In genomic region chr19:47778089-47778953, GRCh38 we compare ENCODE assay signal across 1 cellular context.
A peak's percentile ranks its signal among the peaks of the same experiment; 100 is the strongest.
TF ChIP-seq lines count a peak whose summit lies in the region.

Gene SELENOW (plus strand): TSS chr19:47778703. CDS start chr19:47778786, 83 bp downstream.

TF ChIP-seq in HepG2, 621 proteins besides CTCF, POLR2A, EP300 and RAD21 (continued from another document and continues in another):
- TF ChIP-seq FUBP1 (CRISPR knock-in tag; IDR thresholded peaks at IDR 0.05; ENCODE audit: borderline replicate concordance), result no peak
- no peak for TF ChIP-seq RCOR2 (CRISPR knock-in tag; IDR thresholded peaks at IDR 0.05)
- no peak; the same call in 1 of the 2 replicates for TF ChIP-seq ZBTB20 (CRISPR knock-in tag; IDR thresholded peaks at IDR 0.05; ENCODE audit: borderline replicate concordance, low read depth)
- TF ChIP-seq RFXAP (CRISPR knock-in tag; IDR thresholded peaks at IDR 0.05; ENCODE audit: borderline replicate concordance), result 0 out of 2 replicates have a peak, but pooled peaks have one; percentile 32
- TF ChIP-seq CBX2 (IDR thresholded peaks at IDR 0.05; ENCODE audit: low read depth, low read length), result no peak
- TF ChIP-seq CBX2 (CRISPR knock-in tag; IDR thresholded peaks at IDR 0.05; ENCODE audit: low read depth), result no peak
- no peak for TF ChIP-seq NR3C1 (CRISPR knock-in tag; IDR thresholded peaks at IDR 0.05)
- TF ChIP-seq RBM22 (optimal IDR thresholded peaks at IDR 0.05; ENCODE audit: low read length), result no peak
- TF ChIP-seq ZNF337 (CRISPR knock-in tag; IDR thresholded peaks at IDR 0.05; ENCODE audit: borderline replicate concordance, low read depth), result no peak
- no peak for TF ChIP-seq THYN1 (CRISPR knock-in tag; IDR thresholded peaks at IDR 0.05; ENCODE audit: borderline replicate concordance, low read depth)
- TF ChIP-seq SMC3 (IDR thresholded peaks at IDR 0.05; ENCODE audit: low read length), result no peak
- TF ChIP-seq ZBTB3 (CRISPR knock-in tag; IDR thresholded peaks at IDR 0.05; ENCODE audit: borderline replicate concordance, low read depth), result no peak
- no peak for TF ChIP-seq ZMAT3 (CRISPR knock-in tag; conservative IDR thresholded peaks at IDR 0.05)
- TF ChIP-seq BORCS8-MEF2B (CRISPR knock-in tag; IDR thresholded peaks at IDR 0.05), result no peak; the same call in none of the 2 replicates
- no peak; the same call in 1 of the 2 replicates for TF ChIP-seq SMYD3 (CRISPR knock-in tag; IDR thresholded peaks at IDR 0.05)
- TF ChIP-seq FOXP4 (CRISPR knock-in tag; IDR thresholded peaks at IDR 0.05), result peak; percentile 61; the same call in 1 of the 2 replicates
- peak; percentile 92 for TF ChIP-seq KDM2A (CRISPR knock-in tag; IDR thresholded peaks at IDR 0.05; ENCODE audit: borderline replicate concordance, low read depth)
- no peak for TF ChIP-seq ELF4 (CRISPR knock-in tag; IDR thresholded peaks at IDR 0.05; ENCODE audit: borderline replicate concordance)
- TF ChIP-seq NFYB (CRISPR knock-in tag; IDR thresholded peaks at IDR 0.05), result no peak
- TF ChIP-seq ZNF34 (CRISPR knock-in tag; IDR thresholded peaks at IDR 0.05; ENCODE audit: borderline replicate concordance), result no peak
- TF ChIP-seq KDM5A (IDR thresholded peaks at IDR 0.05; ENCODE audit: borderline replicate concordance, low read length), result peak; percentile 53; the same call in 1 of the 2 replicates
- TF ChIP-seq ZNF564 (CRISPR knock-in tag; IDR thresholded peaks at IDR 0.05), result no peak; the same call in 1 of the 2 replicates
- TF ChIP-seq RXRA (CRISPR knock-in tag; IDR thresholded peaks at IDR 0.05), result peak; percentile 73
- TF ChIP-seq ZNF782 (CRISPR knock-in tag; IDR thresholded peaks at IDR 0.05; ENCODE audit: borderline replicate concordance), result no peak
- TF ChIP-seq ZNF224 (CRISPR knock-in tag; IDR thresholded peaks at IDR 0.05), result no peak
- TF ChIP-seq HNRNPL (IDR thresholded peaks at IDR 0.05; ENCODE audit: low read depth, low read length), result no peak
- TF ChIP-seq PAXIP1 (CRISPR knock-in tag; conservative IDR thresholded peaks at IDR 0.05), result peak; percentile 32
- peak; percentile 42; the same call in 1 of the 2 replicates for TF ChIP-seq KAT7 (CRISPR knock-in tag; IDR thresholded peaks at IDR 0.05; ENCODE audit: borderline replicate concordance)
- TF ChIP-seq ZNF441 (CRISPR knock-in tag; IDR thresholded peaks at IDR 0.05; ENCODE audit: borderline replicate concordance), result 0 out of 2 replicates have a peak, but pooled peaks have one; percentile 36
- peak; percentile 75; the same call in 1 of the 2 replicates for TF ChIP-seq BCL3 (CRISPR knock-in tag; IDR thresholded peaks at IDR 0.05)
- TF ChIP-seq AGO1 (IDR thresholded peaks at IDR 0.05; ENCODE audit: low read depth, low read length, poor library complexity, severe bottlenecking), result peak; percentile 23
- peak; percentile 23 for TF ChIP-seq YY1 (IDR thresholded peaks at IDR 0.05; ENCODE audit: insufficient read depth, insufficient replicate concordance, low read depth, low read length)
- no peak for TF ChIP-seq ZZZ3 (CRISPR knock-in tag; IDR thresholded peaks at IDR 0.05; ENCODE audit: borderline replicate concordance)
- no peak for TF ChIP-seq HNRNPH1 (optimal IDR thresholded peaks at IDR 0.05; ENCODE audit: low read depth, low read length)
- TF ChIP-seq ZNF383 (CRISPR knock-in tag; IDR thresholded peaks at IDR 0.05; ENCODE audit: borderline replicate concordance), result no peak
- no peak for TF ChIP-seq ZFAT (CRISPR knock-in tag; conservative IDR thresholded peaks at IDR 0.05)
- TF ChIP-seq ZNF546 (CRISPR knock-in tag; conservative IDR thresholded peaks at IDR 0.05), result peak; percentile 85; the same call in 1 of the 2 replicates
- TF ChIP-seq TCF7 (IDR thresholded peaks at IDR 0.05; ENCODE audit: low read depth), result no peak
- TF ChIP-seq NCOR1 (IDR thresholded peaks at IDR 0.05; ENCODE audit: borderline replicate concordance, low read length), result peak; percentile 41; the same call in 1 of the 2 replicates
- no peak for TF ChIP-seq PTBP1 (IDR thresholded peaks at IDR 0.05; ENCODE audit: low read depth, low read length, poor library complexity, severe bottlenecking)
- TF ChIP-seq ZNF280B (CRISPR knock-in tag; IDR thresholded peaks at IDR 0.05; ENCODE audit: borderline replicate concordance), result peak; percentile 67; the same call in 1 of the 2 replicates
- no peak for TF ChIP-seq EHMT2 (IDR thresholded peaks at IDR 0.05; ENCODE audit: borderline replicate concordance, low read depth, low read length)
- no peak for TF ChIP-seq ELK4 (CRISPR knock-in tag; IDR thresholded peaks at IDR 0.05; ENCODE audit: borderline replicate concordance)
- TF ChIP-seq ATF2 (CRISPR knock-in tag; IDR thresholded peaks at IDR 0.05), result no peak; the same call in 1 of the 2 replicates
- TF ChIP-seq BATF2 (CRISPR knock-in tag; IDR thresholded peaks at IDR 0.05), result peak; percentile 58; the same call in 1 of the 2 replicates
- no peak for TF ChIP-seq ZMAT5 (CRISPR knock-in tag; IDR thresholded peaks at IDR 0.05; ENCODE audit: borderline replicate concordance, low read depth)
- TF ChIP-seq GPN1 (CRISPR knock-in tag; IDR thresholded peaks at IDR 0.05; ENCODE audit: borderline replicate concordance), result no peak
- TF ChIP-seq ZNF878 (CRISPR knock-in tag; IDR thresholded peaks at IDR 0.05), result no peak
- TF ChIP-seq NR2F6 (IDR thresholded peaks at IDR 0.05), result no peak
- TF ChIP-seq NR2F6 (CRISPR knock-in tag; IDR thresholded peaks at IDR 0.05), result no peak
- TF ChIP-seq ZNF180 (CRISPR knock-in tag; IDR thresholded peaks at IDR 0.05; ENCODE audit: borderline replicate concordance, low read depth), result 0 out of 2 replicates have a peak, but pooled peaks have one; percentile 46
